1 cellular context compared by ENCODE assay signal in the genomic region with DNA sequence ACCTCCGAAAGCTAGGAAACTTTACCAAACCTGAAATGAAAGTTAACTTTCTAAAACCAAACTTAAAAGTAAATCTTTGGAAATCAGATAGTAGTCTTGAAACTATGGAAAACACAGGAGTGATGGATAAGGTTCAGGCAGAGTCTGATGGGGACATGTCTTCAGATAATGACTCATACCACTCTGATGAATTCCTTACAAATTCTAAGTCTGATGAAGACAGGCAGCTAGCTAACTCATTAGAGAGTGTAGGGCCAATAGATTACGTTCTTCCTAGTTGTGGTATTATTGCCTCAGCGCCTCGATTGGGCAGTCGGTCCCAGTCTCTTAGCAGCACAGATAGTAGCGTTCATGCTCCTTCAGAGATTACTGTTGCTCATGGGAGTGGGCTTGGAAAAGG.
TF ChIP-seq lines count a peak whose summit lies in the region.

No MANE protein-coding gene starts in this region.

TF ChIP-seq in H1, 55 proteins besides CTCF, POLR2A, EP300 and RAD21:
- TF ChIP-seq SP2 (IDR thresholded peaks at IDR 0.05; ENCODE audit: low read length): no peak
- TF ChIP-seq, protein P1, sequence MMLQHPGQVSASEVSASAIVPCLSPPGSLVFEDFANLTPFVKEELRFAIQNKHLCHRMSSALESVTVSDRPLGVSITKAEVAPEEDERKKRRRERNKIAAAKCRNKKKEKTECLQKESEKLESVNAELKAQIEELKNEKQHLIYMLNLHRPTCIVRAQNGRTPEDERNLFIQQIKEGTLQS (IDR thresholded peaks at IDR 0.05; ENCODE audit: insufficient read depth, low read depth, low read length): no peak
- no peak for TF ChIP-seq EGR1 (IDR thresholded peaks at IDR 0.05; ENCODE audit: borderline replicate concordance, low read depth, low read length)
- TF ChIP-seq POLR2AphosphoS5 (IDR thresholded peaks at IDR 0.05; ENCODE audit: low read depth, low read length): peak; percentile 22; the same call in 1 of the 2 replicates
